ENCODE assay signal across 8 cellular contexts in genomic region chr19:34254552-34255432, GRCh38. TPM values are rescaled to one million over a fixed set of nuclear protein-coding genes. Genes with fewer than 3 reads are reported as not detected.
DNase-seq lines count a peak whose midpoint lies in the region; ATAC-seq and TF ChIP-seq lines count a peak whose summit lies in the region.

Gene GARRE1 (plus strand): TSS chr19:34254554. CDS start chr19:34300474, 45,920 bp downstream.

- H3K27ac ChIP-seq in PC-3 (ENCODE audit: low read length) (peak within 1 kb of the TSS; percentile 11; the same call in 1 of the 2 replicates), ovary (peak within 1 kb of the TSS; percentile 86 to 91)

- peaks cover under 1% of the 10 kb centered on the region for H3K36me3 Mint-ChIP-seq in activated naive CD4-positive, alpha-beta T cell treated with anti-CD3 and anti-CD28 coated beads for 36 hours (ENCODE audit: low read depth)
- H3K36me3 Mint-ChIP-seq in glutamatergic neuron (ENCODE audit: unreplicated experiment) = peaks cover 5% of the 10 kb centered on the region

- peak within 1 kb of the TSS; percentile 94 for H3K4me3 Mint-ChIP-seq in activated naive CD4-positive, alpha-beta T cell treated with anti-CD3 and anti-CD28 coated beads for 36 hours
- peak within 1 kb of the TSS; percentile 94 for H3K4me3 Mint-ChIP-seq in glutamatergic neuron (ENCODE audit: unreplicated experiment)

- no peaks in the 10 kb centered on the region for H4K20me1 ChIP-seq in PC-3 (ENCODE audit: low read length)

- peak; percentile 27 for DNase-seq in AG08395 (ENCODE audit: low spot score)
- DNase-seq in PC-3 = no peak
- DNase-seq in activated naive CD4-positive, alpha-beta T cell treated with anti-CD3 and anti-CD28 coated beads for 36 hours = peak; percentile 27
- peak; percentile 73 for DNase-seq in glutamatergic neuron
- DNase-seq in ovary = peak; percentile 42 to 73 (median 57)
- no peak for DNase-seq in inferior parietal cortex (ENCODE audit: extremely low spot score)

- no peaks in the 10 kb centered on the region for H3K9me3 Mint-ChIP-seq in activated naive CD4-positive, alpha-beta T cell treated with anti-CD3 and anti-CD28 coated beads for 36 hours
- H3K9me3 Mint-ChIP-seq in glutamatergic neuron (ENCODE audit: unreplicated experiment) = peaks cover 14% of the 10 kb centered on the region

- H3K4me1 Mint-ChIP-seq in activated naive CD4-positive, alpha-beta T cell treated with anti-CD3 and anti-CD28 coated beads for 36 hours (ENCODE audit: low read depth) = peaks cover 39% of the 10 kb centered on the region
- peaks cover 12% of the 10 kb centered on the region for H3K4me1 Mint-ChIP-seq in glutamatergic neuron (ENCODE audit: low read depth, unreplicated experiment)

- H3K4me1 ChIP-seq in PC-3 (ENCODE audit: insufficient read depth, low read length) (no peaks in the 10 kb centered on the region), ovary (ENCODE audit: insufficient read depth) (peaks cover 9% of the 10 kb centered on the region)

- peak within 1 kb of the TSS; percentile 94 for H3K27ac Mint-ChIP-seq in activated naive CD4-positive, alpha-beta T cell treated with anti-CD3 and anti-CD28 coated beads for 36 hours
- H3K27ac Mint-ChIP-seq in glutamatergic neuron (ENCODE audit: unreplicated experiment) = peak within 1 kb of the TSS; percentile 97

- peak within 1 kb of the TSS; percentile 81 for H3K9ac ChIP-seq in PC-3 (ENCODE audit: low read length)

- H3K79me2 ChIP-seq in PC-3 (ENCODE audit: low read length) = peaks cover 12% of the 10 kb centered on the region

- H3K36me3 ChIP-seq in PC-3 (ENCODE audit: low read depth, low read length) (no peaks in the 10 kb centered on the region), ovary (no peaks in the 10 kb centered on the region)

- peak within 1 kb of the TSS; percentile 98 for H2AFZ ChIP-seq in PC-3 (ENCODE audit: low read length)

- peak within 1 kb of the TSS; percentile 92 for H3K4me2 ChIP-seq in PC-3 (ENCODE audit: low read length)

- CTCF ChIA-PET in PC-3 (lab: Charles Lee) = no interaction called here
- CTCF ChIA-PET in activated naive CD4-positive, alpha-beta T cell treated with anti-CD3 and anti-CD28 coated beads for 36 hours (lab: Charles Lee) = no interaction called here

- WGBS in ovary, 3 donors = 0 to 1% (median 0%) methylated on average over 26 to 112 of the region's 112 CpGs

- no peaks in the 10 kb centered on the region for H3K27me3 ChIP-seq in PC-3 (ENCODE audit: low read length)
- no peaks in the 10 kb centered on the region for H3K27me3 ChIP-seq in ovary

- TF ChIP-seq POLR2A in ovary (IDR thresholded peaks at IDR 0.05) = no peak

- intact Hi-C loops in PC-3 (cut with micrococcal nuclease) = no loop called here
- intact Hi-C loops in activated naive CD4-positive, alpha-beta T cell treated with anti-CD3 and anti-CD28 coated beads for 36 hours (cut with micrococcal nuclease) = loop anchor here (1.0 to 5.0 kb wide), 4 partner anchors 16 to 98 kb away; no protein-coding TSS in a partner anchor
- intact Hi-C loops in ovary (cut with DNase I) = no loop called here

- no TSS peak for BruUV-seq in PC-3 (replicated peaks; lab: Mats Ljungman, UMichigan)

- no peaks in the 10 kb centered on the region for H3K9me2 ChIP-seq in PC-3 (replicated peaks; ENCODE audit: low read length)

- H3K9me3 ChIP-seq in PC-3 (ENCODE audit: low read length) = no peaks in the 10 kb centered on the region
- H3K9me3 ChIP-seq in ovary = no peaks in the 10 kb centered on the region

- no peaks in the 10 kb centered on the region for H3K27me3 Mint-ChIP-seq in activated naive CD4-positive, alpha-beta T cell treated with anti-CD3 and anti-CD28 coated beads for 36 hours (ENCODE audit: low read depth)
- peaks cover 8% of the 10 kb centered on the region for H3K27me3 Mint-ChIP-seq in glutamatergic neuron (ENCODE audit: unreplicated experiment)

- ATAC-seq in GM18907 (IDR thresholded peaks at IDR 0.05; ENCODE audit: unreplicated experiment) (peak; percentile 92), HG03097 (IDR thresholded peaks at IDR 0.05; ENCODE audit: low FRiP score, unreplicated experiment) (peak; percentile 80), PC-3 (peak; percentile 90)

- POLR2A ChIA-PET in PC-3 (lab: Charles Lee; ENCODE audit: unreplicated experiment) = no interaction called here

- TF ChIP-seq CTCF in PC-3 (conservative IDR thresholded peaks at IDR 0.05; ENCODE audit: low read depth, low read length) = no peak
- TF ChIP-seq CTCF in glutamatergic neuron (IDR thresholded peaks at IDR 0.05; ENCODE audit: partially characterized antibody, unreplicated experiment) = no peak
- no peak for TF ChIP-seq CTCF in ovary (IDR thresholded peaks at IDR 0.05)

- no peak for TF ChIP-seq EP300 in ovary (IDR thresholded peaks at IDR 0.05)

- peak within 1 kb of the TSS; percentile 87 for H3K4me3 ChIP-seq in PC-3 (ENCODE audit: low read length)
- peak within 1 kb of the TSS; percentile 80 for H3K4me3 ChIP-seq in ovary

- H3F3A ChIP-seq in PC-3 (ENCODE audit: low read length, unreplicated experiment) = no peaks in the 10 kb centered on the region

RNA-seq across cellular contexts. Expression of gene GARRE1, which starts in this region (rescaled TPM):
- total RNA-seq in PC-3 (2014; rRNA removed) (6.1 and 6.3 TPM in 2 replicates), glutamatergic neuron (ENCODE audit: unreplicated experiment) (34.4 TPM), ovary (10 to 100 TPM; 13.6 to 30.0 (median 22.5) TPM)
- total RNA-seq in activated naive CD4-positive, alpha-beta T cell treated with anti-CD3 and anti-CD28 coated beads for 36 hours = 10 to 100 TPM; 13.2 to 16.2 TPM
- polyA plus RNA-seq in ovary = 10 to 100 TPM; 13.3 to 39.1 TPM

Comparison
In these comparisons a context has a peak if more than half of its experiments do, and no peak if none do; other contexts are left out.
1. DNase-seq: peak in AG08395 (single experiment), activated naive CD4-positive, alpha-beta T cell treated with anti-CD3 and anti-CD28 coated beads for 36 hours (single experiment), glutamatergic neuron (single experiment) and ovary (5 of 5); none in PC-3 (single experiment) and inferior parietal cortex (single experiment).
2. Peak in every context shown above with its lines, with median percentiles within 50 percentile points of each other: ATAC-seq.